Comparison of ENCODE assay signal across 7 cellular contexts in genomic region chr3:18036486-18036885, GRCh38.
"Had no signal": no experiment of that assay in that cellular context is flagged by ENCODE, and none has a peak within 500 bp of the region (broad histone marks: within the 10 kb centered on the region; RNA-seq: fewer than 3 reads in every experiment).

No MANE protein-coding gene starts in this region.

- H3K9me3 Mint-ChIP-seq: GM23338 had no signal

- H3K36me3 ChIP-seq: HAP-1 had no signal

- H3K27ac ChIP-seq: HL-60 had no signal

- H3K27ac Mint-ChIP-seq: GM23338 had no signal

- ATAC-seq: HCT116, K562 had no signal

- H3K4me3 ChIP-seq: GM23338, HAP-1, K562 had no signal

- H3K4me3 Mint-ChIP-seq: GM23338 had no signal

- DNase-seq: IMR-90, KG1 had no signal
